In genomic region chr7:435518-436366, GRCh38 we compare ENCODE assay signal across 10 cellular contexts.
DNase-seq lines count a peak whose midpoint lies in the region; ATAC-seq and TF ChIP-seq lines count a peak whose summit lies in the region.
"Had no signal": no experiment of that assay in that cellular context is flagged by ENCODE, and none has a peak within 500 bp of the region (broad histone marks: within the 10 kb centered on the region; RNA-seq: fewer than 3 reads in every experiment).

No MANE protein-coding gene starts in this region.

- no peaks in the 10 kb centered on the region for H3K4me1 Mint-ChIP-seq in CD4-positive, alpha-beta T cell (ENCODE audit: low read depth)
- H3K4me1 Mint-ChIP-seq: IgD-negative memory B cell had no signal

- H3K27me3 Mint-ChIP-seq in CD4-positive, alpha-beta T cell: no peaks in the 10 kb centered on the region

- H3K9me2 ChIP-seq in PC-9 (ENCODE audit: insufficient read depth) (no peaks in the 10 kb centered on the region), Karpas-422 (replicated peaks; ENCODE audit: insufficient read depth, low read length) (no peaks in the 10 kb centered on the region)

- H3K79me2 ChIP-seq in PC-9 (ENCODE audit: low read depth): no peaks in the 10 kb centered on the region
- H3K79me2 ChIP-seq in Karpas-422 (ENCODE audit: low read length): no peaks in the 10 kb centered on the region

- H3K4me3 Mint-ChIP-seq in CD4-positive, alpha-beta T cell: peak overlapping the region; percentile 11
- H3K4me3 Mint-ChIP-seq: IgD-negative memory B cell had no signal

- H2AFZ ChIP-seq in PC-9 (no peak overlapping the region), Karpas-422 (ENCODE audit: low read length) (no peak overlapping the region)

- H3K9me3 ChIP-seq in CD4-positive, alpha-beta T cell (ENCODE audit: control insufficient read depth, low read length): no peaks in the 10 kb centered on the region
- H3K9me3 ChIP-seq in PC-9 (ENCODE audit: insufficient read depth, low read depth) (no peaks in the 10 kb centered on the region), Karpas-422 (ENCODE audit: low read length) (no peaks in the 10 kb centered on the region)
- H3K9me3 ChIP-seq: gastrocnemius medialis had no signal

- CTCF ChIA-PET in CD4-positive, alpha-beta T cell (lab: Charles Lee): no interaction called here
- CTCF ChIA-PET in PC-9 (lab: Charles Lee) (interaction anchor here (0.5 to 1.0 kb wide), 2 partner anchors 297 to 514 kb away, joined by 3 to 5 read pairs; no protein-coding TSS in a partner anchor), HEK293T (lab: Yijun Ruan, JAX) (no interaction called here)

- H3K9ac ChIP-seq in Karpas-422 (ENCODE audit: low read length): no peak overlapping the region

- no peak for ATAC-seq in CD4-positive, alpha-beta T cell (ENCODE audit: poor library complexity)
- ATAC-seq in omental fat pad (ENCODE audit: low FRiP score) (peak; percentile 42), GM18909 (IDR thresholded peaks at IDR 0.05; ENCODE audit: poor library complexity, unreplicated experiment) (no peak)
- ATAC-seq: gastrocnemius medialis had no signal

- no peaks in the 10 kb centered on the region for H3K36me3 Mint-ChIP-seq in CD4-positive, alpha-beta T cell (ENCODE audit: low read depth)
- H3K36me3 Mint-ChIP-seq: IgD-negative memory B cell had no signal

- BruUV-seq in PC-9 (replicated peaks; lab: Mats Ljungman, UMichigan): no TSS peak

- H3F3A ChIP-seq in PC-9 (ENCODE audit: insufficient read depth, low read depth): no peaks in the 10 kb centered on the region

- no peak overlapping the region for H3K27ac ChIP-seq in CD4-positive, alpha-beta T cell (ENCODE audit: low read depth, low read length)
- no peak overlapping the region for H3K27ac ChIP-seq in PC-9
- peak overlapping the region; percentile 76 for H3K27ac ChIP-seq in epithelial cell of prostate
- no peak overlapping the region for H3K27ac ChIP-seq in Karpas-422 (ENCODE audit: low read length)
- H3K27ac ChIP-seq: gastrocnemius medialis had no signal

- H3K36me3 ChIP-seq in PC-9 (ENCODE audit: low read depth): no peaks in the 10 kb centered on the region
- H3K36me3 ChIP-seq in Karpas-422 (ENCODE audit: insufficient read depth, low read length): no peaks in the 10 kb centered on the region
- H3K36me3 ChIP-seq: gastrocnemius medialis had no signal

- peak overlapping the region; percentile 63 for H3K4me2 ChIP-seq in PC-9
- no peak overlapping the region for H3K4me2 ChIP-seq in Karpas-422 (ENCODE audit: low read depth, low read length, poor library complexity, severe bottlenecking)

- H3K4me3 ChIP-seq in PC-9 (no peak overlapping the region), Karpas-422 (ENCODE audit: low read length) (no peak overlapping the region)

- H3K27ac Mint-ChIP-seq in CD4-positive, alpha-beta T cell: no peak overlapping the region
- H3K27ac Mint-ChIP-seq: IgD-negative memory B cell had no signal

- H4K20me1 ChIP-seq in PC-9 (ENCODE audit: insufficient read depth): no peaks in the 10 kb centered on the region
- H4K20me1 ChIP-seq in Karpas-422 (ENCODE audit: insufficient read depth, low read depth, low read length): no peaks in the 10 kb centered on the region

- TF ChIP-seq CTCF in CD4-positive, alpha-beta T cell (IDR thresholded peaks at IDR 0.05): no peak
- TF ChIP-seq CTCF in PC-9 (conservative IDR thresholded peaks at IDR 0.05) (no peak), omental fat pad (IDR thresholded peaks at IDR 0.05) (no peak)

- POLR2A ChIA-PET in CD4-positive, alpha-beta T cell (lab: Charles Lee): no interaction called here
- POLR2A ChIA-PET in PC-9 (lab: Charles Lee; ENCODE audit: unreplicated experiment): interaction anchor here (0.6 to 0.7 kb wide), 3 partner anchors 15 to 1265 kb away, joined by 3 to 4 read pairs (median 4); no protein-coding TSS in a partner anchor
- POLR2A ChIA-PET in HEK293T (lab: Yijun Ruan, JAX): no interaction called here

- intact Hi-C loops in CD4-positive, alpha-beta T cell (cut with DNase I, micrococcal nuclease): no loop called here
- intact Hi-C loops in PC-9 (cut with micrococcal nuclease; ENCODE audit: unreplicated experiment): no loop called here

- H3K27me3 ChIP-seq in CD4-positive, alpha-beta T cell (ENCODE audit: control insufficient read depth, insufficient read depth, low read length): no peaks in the 10 kb centered on the region
- H3K27me3 ChIP-seq in PC-9 (ENCODE audit: insufficient read depth, low read depth) (peaks cover 64% of the 10 kb centered on the region), Karpas-422 (ENCODE audit: low read length) (no peaks in the 10 kb centered on the region)
- H3K27me3 ChIP-seq: gastrocnemius medialis had no signal

- H3K4me1 ChIP-seq in PC-9 (replicated peaks; ENCODE audit: insufficient read depth) (peaks cover 15% of the 10 kb centered on the region; the same call in 1 of the 2 replicates), Karpas-422 (ENCODE audit: low read length) (no peaks in the 10 kb centered on the region)

- no peaks in the 10 kb centered on the region for H3K9me3 Mint-ChIP-seq in CD4-positive, alpha-beta T cell
- H3K9me3 Mint-ChIP-seq: IgD-negative memory B cell had no signal

- no peak for DNase-seq in CD4-positive, alpha-beta T cell
- DNase-seq in PC-9 (no peak), epithelial cell of prostate (ENCODE audit: low read depth, low spot score) (peak; percentile 49), omental fat pad (ENCODE audit: low spot score) (no peak), Karpas-422 (no peak), HEK293T (ENCODE audit: extremely low spot score) (no peak), NCI-H2171 (lab: John Stamatoyannopoulos, UW) (no peak)
- DNase-seq: gastrocnemius medialis had no signal

TF ChIP-seq in HEK293T, 16 proteins besides CTCF, POLR2A, EP300 and RAD21:
- TF ChIP-seq, protein P1, sequence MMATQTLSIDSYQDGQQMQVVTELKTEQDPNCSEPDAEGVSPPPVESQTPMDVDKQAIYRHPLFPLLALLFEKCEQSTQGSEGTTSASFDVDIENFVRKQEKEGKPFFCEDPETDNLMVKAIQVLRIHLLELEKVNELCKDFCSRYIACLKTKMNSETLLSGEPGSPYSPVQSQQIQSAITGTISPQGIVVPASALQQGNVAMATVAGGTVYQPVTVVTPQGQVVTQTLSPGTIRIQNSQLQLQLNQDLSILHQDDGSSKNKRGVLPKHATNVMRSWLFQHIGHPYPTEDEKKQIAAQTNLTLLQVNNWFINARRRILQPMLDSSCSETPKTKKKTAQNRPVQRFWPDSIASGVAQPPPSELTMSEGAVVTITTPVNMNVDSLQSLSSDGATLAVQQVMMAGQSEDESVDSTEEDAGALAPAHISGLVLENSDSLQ (IDR thresholded peaks at IDR 0.05): no peak
- TF ChIP-seq ARNT (IDR thresholded peaks at IDR 0.05): no peak
- TF ChIP-seq ZNF384 (IDR thresholded peaks at IDR 0.05): no peak
- TF ChIP-seq FOXK2 (IDR thresholded peaks at IDR 0.05): no peak
